In the genomic region with DNA sequence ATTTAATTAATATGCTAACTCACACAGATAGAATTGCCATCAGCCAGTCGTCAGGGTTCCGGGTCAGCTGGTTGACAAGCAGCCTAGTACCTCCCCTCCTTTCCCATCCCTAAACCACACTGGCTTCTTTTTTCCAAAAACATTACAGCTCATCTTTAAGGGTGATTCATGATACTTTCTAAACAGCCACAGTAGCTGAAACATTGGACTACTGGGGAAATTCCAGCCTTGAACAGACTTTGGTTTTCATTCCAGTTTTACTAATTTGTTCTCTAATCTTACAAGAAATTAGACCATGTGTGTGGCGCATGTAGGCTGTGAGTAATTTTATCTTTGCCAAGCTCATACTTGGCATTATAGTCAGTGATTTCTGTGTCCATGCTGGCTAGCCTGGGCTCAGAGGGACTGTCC, we compare ENCODE assay signal across 9 cellular contexts.
DNase-seq lines count a peak whose midpoint lies in the region; FAIRE-seq and TF ChIP-seq lines count a peak whose summit lies in the region.
"Had no signal": no experiment of that assay in that cellular context is flagged by ENCODE, and none has a peak within 500 bp of the region (broad histone marks: within the 10 kb centered on the region; RNA-seq: fewer than 3 reads in every experiment).

No MANE protein-coding gene starts in this region.

- H3K36me3 Mint-ChIP-seq in Caco-2 (ENCODE audit: insufficient read depth, unreplicated experiment): no peaks in the 10 kb centered on the region

- no peak overlapping the region for H3K4me2 ChIP-seq in endothelial cell of umbilical vein (ENCODE audit: insufficient read depth, low read length)

- TF ChIP-seq POLR2A in endothelial cell of umbilical vein (IDR thresholded peaks at IDR 0.05; ENCODE audit: low read depth, low read length): no peak

- dilution Hi-C loops in endothelial cell of umbilical vein (cut with MboI; ENCODE audit: extremely low pct_ligation_motif_present, low sequenced_read_pairs): no loop called here

- H3K27me3 ChIP-seq in endothelial cell of umbilical vein (ENCODE audit: control insufficient read depth in 2 of 2, insufficient read depth in 2 of 2, low read length in 2 of 2) (no peaks in the 10 kb centered on the region), Caco-2 (replicated peaks; ENCODE audit: control insufficient read depth, insufficient read depth, low read length) (no peaks in the 10 kb centered on the region), WERI-Rb-1 (ENCODE audit: insufficient read depth, low read depth, severe bottlenecking) (no peaks in the 10 kb centered on the region)

- peaks cover 21% of the 10 kb centered on the region for H3K4me1 Mint-ChIP-seq in Caco-2 (ENCODE audit: low read depth, unreplicated experiment)

- FAIRE-seq in endothelial cell of umbilical vein (lab: Jason Lieb, UNC): no peak
- FAIRE-seq: GM18507 had no signal

- no TSS peak for BruUV-seq in endothelial cell of umbilical vein (replicated peaks; lab: Mats Ljungman, UMichigan)
- BruUV-seq in Caco-2 (replicated peaks; lab: Mats Ljungman, UMichigan): no TSS peak

- H3K36me3 ChIP-seq in endothelial cell of umbilical vein (ENCODE audit: control insufficient read depth in 2 of 2, extremely low read depth in 1 of 2, insufficient read depth in 2 of 2, low read length in 2 of 2) (no peaks in the 10 kb centered on the region), Caco-2 (ENCODE audit: control insufficient read depth, insufficient read depth, low read length) (no peaks in the 10 kb centered on the region), WERI-Rb-1 (no peaks in the 10 kb centered on the region)

- no peak for TF ChIP-seq CTCF in endothelial cell of umbilical vein (IDR thresholded peaks at IDR 0.05; ENCODE audit: extremely low read depth in 1 of 2, insufficient read depth in 1 of 2, low read depth in 1 of 2, low read length in 2 of 2)
- TF ChIP-seq CTCF in Caco-2 (IDR thresholded peaks at IDR 0.05; ENCODE audit: insufficient read depth in 1 of 2, low read depth in 1 of 2, low read length in 1 of 2, severe bottlenecking in 1 of 2, unreplicated experiment in 1 of 2): no peak
- no peak for TF ChIP-seq CTCF in WERI-Rb-1 (IDR thresholded peaks at IDR 0.05; ENCODE audit: low read depth, low read length)

- H3K4me3 ChIP-seq in endothelial cell of umbilical vein (replicated peaks in 1 of 3; ENCODE audit: insufficient read depth in 1 of 3, low read depth in 1 of 3, low read length in 3 of 3) (no peak overlapping the region), Caco-2 (ENCODE audit: low read depth, low read length) (no peak overlapping the region), WERI-Rb-1 (ENCODE audit: low read depth, low read length) (no peak overlapping the region)

- H3K4me1 ChIP-seq in endothelial cell of umbilical vein (ENCODE audit: control insufficient read depth, extremely low read depth, insufficient read depth, low read length): peaks cover 22% of the 10 kb centered on the region
- H3K4me1 ChIP-seq in Caco-2: no peaks in the 10 kb centered on the region

- DNase-seq in EH (ENCODE audit: low read depth) (peak; percentile 95), HS-27A (ENCODE audit: low read depth) (peak; percentile 27), endothelial cell of umbilical vein (ENCODE audit: low read depth, low spot score) (peak; percentile 56), pons (ENCODE audit: low spot score) (peak; percentile 79), RPMI8226 (no peak), Caco-2 (no peak), NOMO-1 treated with dmso at 0.1 percent for 144 hours (lab: John Stamatoyannopoulos, UW; ENCODE audit: unreplicated experiment) (no peak), WERI-Rb-1 (no peak)

- no peak overlapping the region for H2AFZ ChIP-seq in endothelial cell of umbilical vein (ENCODE audit: low read depth, low read length)

- H3K27ac ChIP-seq in endothelial cell of umbilical vein (ENCODE audit: insufficient read depth, low read depth, low read length) (no peak overlapping the region), WERI-Rb-1 (no peak overlapping the region)

- H3K9me3 ChIP-seq in endothelial cell of umbilical vein (replicated peaks; ENCODE audit: control insufficient read depth, insufficient read depth, low read length) (no peaks in the 10 kb centered on the region), Caco-2 (no peaks in the 10 kb centered on the region), WERI-Rb-1 (ENCODE audit: severe bottlenecking) (no peaks in the 10 kb centered on the region)

- CTCF ChIA-PET in endothelial cell of umbilical vein (lab: Charles Lee) (interaction anchor here (0.6 to 1.3 kb wide), 8 partner anchors 10 to 262 kb away, joined by 3 to 5 read pairs (median 4); no protein-coding TSS in a partner anchor), Caco-2 (lab: Charles Lee) (no interaction called here)

- intact Hi-C loops in endothelial cell of umbilical vein (cut with micrococcal nuclease) (no loop called here), Caco-2 (cut with micrococcal nuclease; ENCODE audit: unreplicated experiment) (no loop called here)

- H4K20me1 ChIP-seq in endothelial cell of umbilical vein (replicated peaks; ENCODE audit: control insufficient read depth, extremely low read depth, insufficient read depth, low read length): peaks cover 2% of the 10 kb centered on the region

- H3K27ac Mint-ChIP-seq in Caco-2 (ENCODE audit: unreplicated experiment): no peak overlapping the region

- H3K79me2 ChIP-seq in endothelial cell of umbilical vein (ENCODE audit: control insufficient read depth, insufficient read depth, low read length): peaks cover 12% of the 10 kb centered on the region

- H3K9me1 ChIP-seq in endothelial cell of umbilical vein (replicated peaks; ENCODE audit: control insufficient read depth, extremely low read depth, insufficient read depth, low read length): no peaks in the 10 kb centered on the region

- peaks cover 8% of the 10 kb centered on the region for H3K9me3 Mint-ChIP-seq in Caco-2 (ENCODE audit: unreplicated experiment)

- no peaks in the 10 kb centered on the region for H3K27me3 Mint-ChIP-seq in Caco-2 (ENCODE audit: insufficient read depth, unreplicated experiment)

- POLR2A ChIA-PET in endothelial cell of umbilical vein (lab: Charles Lee) (no interaction called here), Caco-2 (lab: Charles Lee) (no interaction called here)

- H3K4me3 Mint-ChIP-seq in Caco-2 (ENCODE audit: unreplicated experiment): no peak overlapping the region

- H3K9ac ChIP-seq in endothelial cell of umbilical vein (replicated peaks; ENCODE audit: extremely low read depth, insufficient read depth, low read length): no peak overlapping the region

TF ChIP-seq in endothelial cell of umbilical vein, 7 proteins besides CTCF, POLR2A, EP300 and RAD21:
- TF ChIP-seq JUN (IDR thresholded peaks at IDR 0.05; ENCODE audit: borderline replicate concordance, insufficient read depth, insufficient read length, low read depth) (no peak), POLR2AphosphoS5 (IDR thresholded peaks at IDR 0.05; ENCODE audit: insufficient read depth, low read depth, low read length) (no peak), GATA2 (IDR thresholded peaks at IDR 0.05; ENCODE audit: insufficient read depth, insufficient read length, low read depth, low read length) (no peak)
- TF ChIP-seq, protein P1, sequence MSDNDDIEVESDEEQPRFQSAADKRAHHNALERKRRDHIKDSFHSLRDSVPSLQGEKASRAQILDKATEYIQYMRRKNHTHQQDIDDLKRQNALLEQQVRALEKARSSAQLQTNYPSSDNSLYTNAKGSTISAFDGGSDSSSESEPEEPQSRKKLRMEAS (IDR thresholded peaks at IDR 0.05; ENCODE audit: insufficient read depth, insufficient read length): no peak

Comparison
In these comparisons a context has a peak if more than half of its experiments do, and no peak if none do; other contexts are left out.
1. DNase-seq: peak in EH (single experiment), HS-27A (single experiment), endothelial cell of umbilical vein (single experiment) and pons (single experiment); none in RPMI8226 (single experiment), Caco-2 (0 of 2), NOMO-1 treated with dmso at 0.1 percent for 144 hours (single experiment) and WERI-Rb-1 (single experiment).